ENCODE assay signal across 11 cellular contexts in the genomic region with DNA sequence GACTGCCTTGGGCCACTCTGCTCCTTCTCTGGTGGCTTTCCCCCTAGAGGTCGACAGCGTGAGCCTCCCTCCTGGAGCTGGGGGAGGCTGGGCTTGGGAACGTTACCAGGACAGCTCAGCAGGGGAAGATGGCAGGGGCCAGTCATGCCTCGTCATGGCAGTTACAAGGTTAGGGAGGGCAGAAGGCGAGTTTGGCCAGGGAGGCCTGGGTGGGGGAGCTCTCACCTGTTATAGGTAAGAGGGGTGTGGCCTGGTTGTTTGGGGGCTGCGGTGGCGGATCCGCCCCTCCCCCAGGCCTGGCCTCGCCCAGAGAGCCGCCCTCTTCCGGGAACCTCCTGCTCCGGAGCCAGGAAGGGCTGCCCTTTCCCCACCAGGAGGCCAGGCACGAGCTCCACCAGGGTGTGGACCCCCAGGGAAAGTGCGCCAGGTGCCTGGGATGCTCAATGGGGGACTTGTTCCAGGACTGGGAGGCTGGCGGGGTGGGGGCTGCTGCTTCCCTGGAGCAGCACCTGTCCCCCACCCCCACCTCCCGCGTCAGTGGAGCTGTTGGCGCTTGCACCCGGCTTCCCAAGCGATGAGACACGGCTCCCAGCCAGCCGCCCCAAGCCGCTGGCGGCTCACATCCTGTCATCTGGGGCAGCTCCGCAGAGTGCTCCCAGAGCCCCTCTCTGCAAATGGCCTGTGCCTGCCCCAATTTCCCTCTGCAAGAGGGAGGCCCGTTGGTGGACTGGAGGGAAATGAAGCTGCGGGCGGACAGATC. TPM values are rescaled to one million over a fixed set of nuclear protein-coding genes. Genes with fewer than 3 reads are reported as not detected.
DNase-seq lines count a peak whose midpoint lies in the region; ATAC-seq, FAIRE-seq and TF ChIP-seq lines count a peak whose summit lies in the region.
"Had no signal": no experiment of that assay in that cellular context is flagged by ENCODE, and none has a peak within 500 bp of the region (broad histone marks: within the 10 kb centered on the region; RNA-seq: fewer than 3 reads in every experiment).

No MANE protein-coding gene starts in this region.

- 15% methylated on average over 4 of the region's 28 CpGs for WGBS in right lobe of liver (ENCODE audit: insufficient coverage, low coverage, low lambda C conversion rate, missing lambda C conversion rate)
- WGBS in HepG2 (ENCODE audit: low lambda C conversion rate), result 40% methylated on average over 3 of the region's 28 CpGs
- 4 to 5% methylated on average over 25 to 28 of the region's 28 CpGs for WGBS in aorta, 2 donors

- TF ChIP-seq POLR2A in right lobe of liver (IDR thresholded peaks at IDR 0.05) (no peak), HepG2 (IDR thresholded peaks at IDR 0.05; ENCODE audit: insufficient read depth in 1 of 2, low read depth in 2 of 2, low read length in 2 of 2) (no peak)

- BruUV-seq in HepG2 (replicated peaks; lab: Mats Ljungman, UMichigan), result no TSS peak

- H3K27ac ChIP-seq in right lobe of liver (no peak overlapping the region), HepG2 (ENCODE audit: extremely low read length, insufficient read depth, low read length) (no peak overlapping the region), brain microvascular endothelial cell (no peak overlapping the region), aorta (ENCODE audit: low read depth in 1 of 2, low read length in 2 of 2) (no peak overlapping the region)
- H3K27ac ChIP-seq: C4-2B had no signal

- POLR2A ChIA-PET in HepG2 (lab: Yijun Ruan, JAX), result no interaction called here

- no peaks in the 10 kb centered on the region for H3K9me3 Mint-ChIP-seq in CD14-positive monocyte

- H2AFZ ChIP-seq in HepG2 (ENCODE audit: low read length), result no peak overlapping the region

- no peak for TF ChIP-seq EP300 in HepG2 (IDR thresholded peaks at IDR 0.05; ENCODE audit: low read depth in 2 of 2, low read length in 2 of 2)
- TF ChIP-seq EP300 in HepG2 (CRISPR knock-in tag; IDR thresholded peaks at IDR 0.05; ENCODE audit: borderline replicate concordance), result no peak

- no peak for TF ChIP-seq RAD21 in HepG2 (CRISPR knock-in tag; IDR thresholded peaks at IDR 0.05)

- H3K36me3 Mint-ChIP-seq in CD14-positive monocyte, result no peaks in the 10 kb centered on the region

- H3K4me1 ChIP-seq in right lobe of liver (peaks cover 0 to 3% (median 0%) of the 10 kb centered on the region in 4 donors), HepG2 (ENCODE audit: insufficient read depth, low read length) (no peaks in the 10 kb centered on the region), aorta (ENCODE audit: control insufficient read depth in 1 of 2, insufficient read depth in 2 of 2, low read length in 2 of 2) (no peaks in the 10 kb centered on the region)

- peak; percentile 11 to 72 (median 46) for ATAC-seq in right lobe of liver
- ATAC-seq in HepG2, result no peak
- peak; percentile 44 for ATAC-seq in aorta (ENCODE audit: low FRiP score)
- no peak for ATAC-seq in HG02610 (IDR thresholded peaks at IDR 0.05; ENCODE audit: unreplicated experiment)

- H3K9ac ChIP-seq in HepG2 (ENCODE audit: insufficient read depth, low read depth, low read length), result no peak overlapping the region

- H3K27me3 Mint-ChIP-seq in CD14-positive monocyte (ENCODE audit: low read depth in 3 of 3), result peaks cover 17 to 23% (median 19%) of the 10 kb centered on the region in 3 donors

- no peak for TF ChIP-seq CTCF in right lobe of liver (IDR thresholded peaks at IDR 0.05)
- no peak for TF ChIP-seq CTCF in HepG2 (CRISPR knock-in tag; IDR thresholded peaks at IDR 0.05)
- peak; percentile 4 for TF ChIP-seq CTCF in brain microvascular endothelial cell (IDR thresholded peaks at IDR 0.05; ENCODE audit: low read depth, low read length, missing control alignments)
- no peak for TF ChIP-seq CTCF in CD14-positive monocyte (IDR thresholded peaks at IDR 0.05)

- H3K27me3 ChIP-seq in right lobe of liver (no peaks in the 10 kb centered on the region), HepG2 (ENCODE audit: control insufficient read depth in 1 of 2, insufficient read depth in 2 of 2, low read length in 2 of 2) (peaks cover 3 to 20% of the 10 kb centered on the region in 2 experiments; a peak in 4 of 5 replicates), brain microvascular endothelial cell (replicated peaks) (no peaks in the 10 kb centered on the region), aorta (ENCODE audit: control insufficient read depth in 1 of 2, insufficient read depth in 2 of 2, low read length in 1 of 2) (no peaks in the 10 kb centered on the region)

- DNase-seq in right lobe of liver (peak in 1 of 3 donors; percentile 58), HepG2 (ENCODE audit: low spot score) (no peak), brain microvascular endothelial cell (peak; percentile 38), kidney glomerular epithelial cell (lab: John Stamatoyannopoulos, UW) (peak; percentile 6), aorta (peak in 1 of 2 donors; percentile 76), CD14-positive monocyte (ENCODE audit: low spot score) (no peak), T-helper 9 cell (no peak)
- DNase-seq: SW 1271 had no signal

- no peak for FAIRE-seq in HepG2 (lab: Jason Lieb, UNC)

- no peak overlapping the region for H3K4me2 ChIP-seq in HepG2 (ENCODE audit: low read depth, low read length)

- CTCF ChIA-PET in HepG2 (lab: Yijun Ruan, JAX; ENCODE audit: low intra/inter-chr PET ratio, low total read pairs), result no interaction called here

- H3K4me3 ChIP-seq in right lobe of liver, result no peak overlapping the region
- no peak overlapping the region for H3K4me3 ChIP-seq in HepG2 (replicated peaks in 1 of 3; ENCODE audit: insufficient read depth in 1 of 3, low read depth in 2 of 3, low read length in 3 of 3)
- H3K4me3 ChIP-seq in brain microvascular endothelial cell (ENCODE audit: low read depth, low read length), result no peak overlapping the region
- no peak overlapping the region for H3K4me3 ChIP-seq in aorta (ENCODE audit: low read length in 2 of 2)

- H3K9me3 ChIP-seq in right lobe of liver (no peaks in the 10 kb centered on the region), HepG2 (ENCODE audit: low read length) (no peaks in the 10 kb centered on the region), aorta (ENCODE audit: control insufficient read depth, low read length) (no peaks in the 10 kb centered on the region)

- in situ Hi-C loops in HepG2 (cut with HindIII; ENCODE audit: extremely low pct_ligation_motif_present, low pct_unique_long_range_greater_than_20kb) (loop anchor here (5.0 kb wide), 1 partner anchor 108 kb away; no protein-coding TSS in a partner anchor), brain microvascular endothelial cell (cut with HindIII; ENCODE audit: low pct_ligation_motif_present, low sequenced_read_pairs) (no loop called here)

- H3K4me1 Mint-ChIP-seq in CD14-positive monocyte, result no peaks in the 10 kb centered on the region

- no peaks in the 10 kb centered on the region for H3K79me2 ChIP-seq in HepG2 (ENCODE audit: insufficient read depth, low read length)

- intact Hi-C loops in right lobe of liver (cut with DNase I), result no loop called here
- intact Hi-C loops in HepG2 (cut with micrococcal nuclease; ENCODE audit: unreplicated experiment), result no loop called here
- intact Hi-C loops in aorta (cut with DNase I), result loop anchor here in 1 of 2 donors (10.0 kb wide), 1 partner anchor 145 kb away; no protein-coding TSS in a partner anchor
- intact Hi-C loops in CD14-positive monocyte (cut with micrococcal nuclease), result no loop called here

- no peaks in the 10 kb centered on the region; the same call in 1 of the 2 replicates for H4K20me1 ChIP-seq in HepG2 (ENCODE audit: insufficient read depth, low read length)

- no peaks in the 10 kb centered on the region for H3K36me3 ChIP-seq in right lobe of liver
- H3K36me3 ChIP-seq in HepG2 (replicated peaks in 1 of 2; ENCODE audit: control insufficient read depth in 1 of 2, insufficient read depth in 2 of 2, low read length in 2 of 2), result no peaks in the 10 kb centered on the region
- no peaks in the 10 kb centered on the region for H3K36me3 ChIP-seq in brain microvascular endothelial cell (replicated peaks)
- no peaks in the 10 kb centered on the region for H3K36me3 ChIP-seq in aorta (ENCODE audit: control insufficient read depth in 1 of 2, insufficient read depth in 2 of 2, low read length in 1 of 2)

- H3K27ac Mint-ChIP-seq in CD14-positive monocyte, result no peak overlapping the region

- H3K4me3 Mint-ChIP-seq in CD14-positive monocyte, result peak overlapping the region in 1 of 2 donors; percentile 71

TF ChIP-seq in HepG2, 621 proteins besides CTCF, POLR2A, EP300 and RAD21 (continues in another document):
- no peak for TF ChIP-seq CHD4 (IDR thresholded peaks at IDR 0.05; ENCODE audit: borderline replicate concordance, low read length)
- no peak for TF ChIP-seq IRF2 (CRISPR knock-in tag; IDR thresholded peaks at IDR 0.05)
- no peak for TF ChIP-seq ZNF432 (CRISPR knock-in tag; IDR thresholded peaks at IDR 0.05; ENCODE audit: borderline replicate concordance)
- no peak for TF ChIP-seq DPF2 (CRISPR knock-in tag; IDR thresholded peaks at IDR 0.05; ENCODE audit: borderline replicate concordance, low read depth)
- TF ChIP-seq ZC3H4 (CRISPR knock-in tag; IDR thresholded peaks at IDR 0.05; ENCODE audit: borderline replicate concordance), result no peak

RNA-seq across cellular contexts. Expression of a gene that starts 23.6 kb away (rescaled TPM):
- total RNA-seq in right lobe of liver (not detected), HepG2 (2016; rRNA removed; fragmentation: Illumina TruSeq; extraction: Trizol) (not detected in 2 replicates), aorta (under 1 TPM; 0.16 to 0.39 TPM)
- total RNA-seq in HepG2 (2016; cell fraction: cytosol; rRNA removed; fragmentation: Illumina TruSeq; extraction: Trizol; ENCODE audit: low read depth), result not detected in 2 replicates
- not detected in 2 replicates for total RNA-seq in HepG2 (2016; cell fraction: insoluble cytoplasmic fraction; rRNA removed; fragmentation: Illumina TruSeq; extraction: Trizol)
- not detected in 2 replicates for total RNA-seq in HepG2 (2016; cell fraction: membrane; rRNA removed; fragmentation: Illumina TruSeq; extraction: Trizol)
- not detected in 2 replicates for total RNA-seq in HepG2 (2016; cell fraction: nucleus; rRNA removed; fragmentation: Illumina TruSeq; extraction: Trizol)
- polyA plus RNA-seq in HepG2 (2011; rRNA removed) (not detected in 2 replicates), aorta (under 1 TPM; 0.08 to 0.25 TPM), CD14-positive monocyte (not detected)
- not detected in 2 replicates for polyA plus RNA-seq in HepG2 (2011; cell fraction: cytosol; rRNA removed)
- not detected in 2 replicates for polyA plus RNA-seq in HepG2 (2011; cell fraction: nucleus; rRNA removed)
- not detected in 2 replicates for polyA plus RNA-seq in HepG2 (2012)
- not detected in 2 replicates for polyA plus RNA-seq in HepG2 (2016; cell fraction: cytosol; fragmentation: Illumina TruSeq; extraction: Trizol; ENCODE audit: low read depth)
- polyA plus RNA-seq in HepG2 (2016; cell fraction: insoluble cytoplasmic fraction; fragmentation: Illumina TruSeq; extraction: Trizol; ENCODE audit: low read depth), result not detected in 2 replicates
- polyA plus RNA-seq in HepG2 (2016; cell fraction: membrane; fragmentation: Illumina TruSeq; extraction: Trizol; ENCODE audit: low read depth), result not detected in 2 replicates
- polyA plus RNA-seq in HepG2 (2016; cell fraction: nucleus; fragmentation: Illumina TruSeq; extraction: Trizol; ENCODE audit: insufficient read depth, low read depth), result not detected in 2 replicates
- polyA minus RNA-seq in HepG2 (2011; rRNA and poly(A)+ RNA removed; ENCODE audit: low replicate concordance), result 0.23 TPM in 1 of 2 replicates, not detected in the other
- polyA minus RNA-seq in HepG2 (2011; cell fraction: cytosol; rRNA and poly(A)+ RNA removed), result not detected in 2 replicates
- polyA minus RNA-seq in HepG2 (2011; cell fraction: nucleus; rRNA and poly(A)+ RNA removed), result not detected in 2 replicates
- total RNA-seq: lung microvascular endothelial cell had no signal

Comparison
In these comparisons a context has a peak if more than half of its experiments do, and no peak if none do; other contexts are left out.
1. ATAC-seq: peak in right lobe of liver (4 of 4) and aorta (single experiment); none in HepG2 (single experiment) and HG02610 (single experiment).
2. DNase-seq: peak in brain microvascular endothelial cell (single experiment) and kidney glomerular epithelial cell (single experiment); none in HepG2 (single experiment), CD14-positive monocyte (single experiment) and T-helper 9 cell (single experiment).